ENCODE assay signal across 38 cellular contexts in the genomic region with DNA sequence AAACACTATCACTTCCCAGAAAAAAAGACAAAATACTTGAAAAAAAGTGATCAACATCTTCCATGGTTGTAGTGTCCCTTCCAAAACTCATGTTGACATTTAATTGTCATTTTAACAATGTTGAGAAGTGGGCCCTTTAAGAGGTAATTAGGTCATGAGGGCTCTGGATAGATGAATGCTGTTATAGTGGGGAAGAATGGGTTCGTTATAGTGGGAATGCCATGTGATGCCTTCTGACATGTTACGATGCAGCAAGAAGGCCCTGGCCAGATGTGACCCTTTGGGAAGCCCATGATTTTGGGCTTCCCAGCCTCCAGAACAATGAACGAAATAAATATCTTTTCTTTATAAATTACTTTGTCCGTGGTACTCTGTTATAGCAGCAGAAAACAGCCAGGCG. TPM values are rescaled to one million over a fixed set of nuclear protein-coding genes. Genes with fewer than 3 reads are reported as not detected.
"Had no signal": no experiment of that assay in that cellular context is flagged by ENCODE, and none has a peak within 500 bp of the region (broad histone marks: within the 10 kb centered on the region; RNA-seq: fewer than 3 reads in every experiment).

No MANE protein-coding gene starts in this region.

- H3K27ac ChIP-seq: KMS-11 had no signal

- H3K36me3 ChIP-seq: MG63 had no signal

- H3K27me3 ChIP-seq: MG63 had no signal

- DNase-seq: Karpas-422, Kasumi-1, KG1, MG63, MM.1S, MV-4-11, NCI-H1048, NCI-H1092, NCI-H1092 treated with DMSO at 0.1 percent for 48 hours, NCI-H1105, NCI-H1105 treated with DMSO at 0.1 percent for 48 hours, NCI-H1417, NCI-H1417 treated with DMSO at 0.1 percent for 48 hours, NCI-H1436, NCI-H1436 treated with DMSO at 0.1 percent for 48 hours, NCI-H146, NCI-H1694, NCI-H1694 treated with DMSO at 0.1 percent for 48 hours, NCI-H187, NCI-H187 treated with DMSO at 0.1 percent for 48 hours, NCI-H1930, NCI-H2029, NCI-H2029 treated with DMSO at 0.1 percent for 48 hours, NCI-H2081, NCI-H2081 treated with DMSO at 0.1 percent for 48 hours, NCI-H2107, NCI-H2171, NCI-H2171 treated with DMSO at 0.1 percent for 48 hours, NCI-H2227 treated with DMSO at 0.1 percent for 48 hours, NCI-H226, NCI-H345, NCI-H446, NCI-H446 treated with DMSO at 0.1 percent for 48 hours had no signal

- H3K4me3 ChIP-seq: MG63 had no signal

- H3K9me3 ChIP-seq: MG63 had no signal

RNA-seq across cellular contexts. Expression of a gene that starts 4.0 kb away (rescaled TPM):
- total RNA-seq: LHCN-M2, M059J, MCF 10A, NCI-H460 had no signal

RNA-seq across cellular contexts. Expression of a gene that starts 39.0 kb away (rescaled TPM):
- total RNA-seq: LHCN-M2 had no signal
